ENCODE assay signal across 22 cellular contexts in the genomic region with DNA sequence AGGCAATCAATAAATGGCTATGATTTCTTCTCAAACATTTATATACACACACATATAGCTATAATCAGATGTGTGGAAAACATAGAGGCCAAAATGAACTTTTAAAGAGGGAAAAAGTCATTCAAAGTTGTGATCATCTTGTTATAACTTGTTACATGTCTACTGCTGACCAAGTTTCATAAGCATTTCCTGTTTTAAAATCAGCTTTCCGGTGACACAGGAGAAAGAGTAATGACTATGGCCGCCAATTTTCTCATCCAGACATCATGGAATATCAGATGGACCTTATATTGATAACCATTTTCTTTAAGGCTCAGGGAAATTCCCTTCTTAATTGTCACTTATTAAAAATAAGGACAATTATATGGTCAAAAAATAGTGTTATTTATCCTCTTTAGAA.
"Had no signal": no experiment of that assay in that cellular context is flagged by ENCODE, and none has a peak within 500 bp of the region (broad histone marks: within the 10 kb centered on the region; RNA-seq: fewer than 3 reads in every experiment).

No MANE protein-coding gene starts in this region.

- H3K4me3 ChIP-seq: MG63 had no signal

- H3K36me3 ChIP-seq: MG63 had no signal

- H3K27me3 ChIP-seq: MG63 had no signal

- ATAC-seq: HepG2 had no signal

- DNase-seq: IMR-90, Karpas-422, KG1, MG63, NCI-H1092, NCI-H1105 treated with DMSO at 0.1 percent for 48 hours, NCI-H1417 treated with DMSO at 0.1 percent for 48 hours, NCI-H146, NCI-H1694 treated with DMSO at 0.1 percent for 48 hours, NCI-H1930, NCI-H2081, NCI-H2107, NCI-H2227 treated with DMSO at 0.1 percent for 48 hours, NCI-H524, NCI-H526 treated with DMSO at 0.1 percent for 48 hours, NCI-H774, Right ventricle myocardium superior, RPMI8226, SIG-M5, SK-N-SH had no signal

- FAIRE-seq: RCC 7860 had no signal
